1 cellular context compared by ENCODE assay signal in the genomic region with DNA sequence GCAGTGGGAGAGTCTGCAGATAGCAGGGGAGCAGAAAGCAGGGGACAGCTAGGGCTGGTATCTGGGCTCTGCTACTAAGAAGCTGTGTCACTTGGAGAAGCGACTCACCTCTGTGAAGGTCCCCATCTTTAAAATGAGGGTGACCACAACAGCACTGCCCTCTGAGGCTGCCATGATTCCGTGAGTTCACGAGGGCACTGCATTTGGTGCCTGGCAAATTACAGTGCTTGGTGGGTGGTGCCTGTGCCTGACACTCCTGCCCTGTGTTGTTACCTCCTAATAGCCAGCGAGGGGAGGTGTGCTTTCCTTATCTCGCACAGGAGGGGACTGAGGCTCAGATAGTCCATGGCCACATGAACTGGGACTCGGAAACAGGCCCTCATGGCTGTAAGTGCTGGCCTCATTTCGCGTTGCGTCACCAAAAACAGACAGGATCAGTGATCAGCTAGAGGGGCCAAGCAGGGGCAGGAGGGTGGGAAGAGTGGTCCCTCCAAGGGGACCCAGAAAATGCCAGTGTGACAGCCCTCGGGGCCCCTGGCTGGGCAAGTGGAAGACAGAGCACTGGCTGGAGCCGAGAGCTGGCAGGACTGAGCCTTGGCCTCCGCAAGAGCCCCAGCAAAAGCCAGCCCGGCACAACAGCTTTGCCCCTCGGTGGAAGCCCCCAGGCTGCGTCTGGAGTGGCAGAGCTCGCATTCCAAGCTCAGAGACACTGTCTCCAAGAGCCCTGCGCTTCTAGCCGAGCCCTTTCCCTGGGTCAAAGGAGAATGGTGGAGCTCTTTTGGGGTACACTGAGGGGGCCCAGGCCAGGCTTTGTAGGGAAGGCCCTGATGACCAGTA.
TF ChIP-seq lines count a peak whose summit lies in the region.

No MANE protein-coding gene starts in this region.

TF ChIP-seq in HepG2, 621 proteins besides CTCF, POLR2A, EP300 and RAD21 (continued from another document and continues in another):
- TF ChIP-seq, protein P1, sequence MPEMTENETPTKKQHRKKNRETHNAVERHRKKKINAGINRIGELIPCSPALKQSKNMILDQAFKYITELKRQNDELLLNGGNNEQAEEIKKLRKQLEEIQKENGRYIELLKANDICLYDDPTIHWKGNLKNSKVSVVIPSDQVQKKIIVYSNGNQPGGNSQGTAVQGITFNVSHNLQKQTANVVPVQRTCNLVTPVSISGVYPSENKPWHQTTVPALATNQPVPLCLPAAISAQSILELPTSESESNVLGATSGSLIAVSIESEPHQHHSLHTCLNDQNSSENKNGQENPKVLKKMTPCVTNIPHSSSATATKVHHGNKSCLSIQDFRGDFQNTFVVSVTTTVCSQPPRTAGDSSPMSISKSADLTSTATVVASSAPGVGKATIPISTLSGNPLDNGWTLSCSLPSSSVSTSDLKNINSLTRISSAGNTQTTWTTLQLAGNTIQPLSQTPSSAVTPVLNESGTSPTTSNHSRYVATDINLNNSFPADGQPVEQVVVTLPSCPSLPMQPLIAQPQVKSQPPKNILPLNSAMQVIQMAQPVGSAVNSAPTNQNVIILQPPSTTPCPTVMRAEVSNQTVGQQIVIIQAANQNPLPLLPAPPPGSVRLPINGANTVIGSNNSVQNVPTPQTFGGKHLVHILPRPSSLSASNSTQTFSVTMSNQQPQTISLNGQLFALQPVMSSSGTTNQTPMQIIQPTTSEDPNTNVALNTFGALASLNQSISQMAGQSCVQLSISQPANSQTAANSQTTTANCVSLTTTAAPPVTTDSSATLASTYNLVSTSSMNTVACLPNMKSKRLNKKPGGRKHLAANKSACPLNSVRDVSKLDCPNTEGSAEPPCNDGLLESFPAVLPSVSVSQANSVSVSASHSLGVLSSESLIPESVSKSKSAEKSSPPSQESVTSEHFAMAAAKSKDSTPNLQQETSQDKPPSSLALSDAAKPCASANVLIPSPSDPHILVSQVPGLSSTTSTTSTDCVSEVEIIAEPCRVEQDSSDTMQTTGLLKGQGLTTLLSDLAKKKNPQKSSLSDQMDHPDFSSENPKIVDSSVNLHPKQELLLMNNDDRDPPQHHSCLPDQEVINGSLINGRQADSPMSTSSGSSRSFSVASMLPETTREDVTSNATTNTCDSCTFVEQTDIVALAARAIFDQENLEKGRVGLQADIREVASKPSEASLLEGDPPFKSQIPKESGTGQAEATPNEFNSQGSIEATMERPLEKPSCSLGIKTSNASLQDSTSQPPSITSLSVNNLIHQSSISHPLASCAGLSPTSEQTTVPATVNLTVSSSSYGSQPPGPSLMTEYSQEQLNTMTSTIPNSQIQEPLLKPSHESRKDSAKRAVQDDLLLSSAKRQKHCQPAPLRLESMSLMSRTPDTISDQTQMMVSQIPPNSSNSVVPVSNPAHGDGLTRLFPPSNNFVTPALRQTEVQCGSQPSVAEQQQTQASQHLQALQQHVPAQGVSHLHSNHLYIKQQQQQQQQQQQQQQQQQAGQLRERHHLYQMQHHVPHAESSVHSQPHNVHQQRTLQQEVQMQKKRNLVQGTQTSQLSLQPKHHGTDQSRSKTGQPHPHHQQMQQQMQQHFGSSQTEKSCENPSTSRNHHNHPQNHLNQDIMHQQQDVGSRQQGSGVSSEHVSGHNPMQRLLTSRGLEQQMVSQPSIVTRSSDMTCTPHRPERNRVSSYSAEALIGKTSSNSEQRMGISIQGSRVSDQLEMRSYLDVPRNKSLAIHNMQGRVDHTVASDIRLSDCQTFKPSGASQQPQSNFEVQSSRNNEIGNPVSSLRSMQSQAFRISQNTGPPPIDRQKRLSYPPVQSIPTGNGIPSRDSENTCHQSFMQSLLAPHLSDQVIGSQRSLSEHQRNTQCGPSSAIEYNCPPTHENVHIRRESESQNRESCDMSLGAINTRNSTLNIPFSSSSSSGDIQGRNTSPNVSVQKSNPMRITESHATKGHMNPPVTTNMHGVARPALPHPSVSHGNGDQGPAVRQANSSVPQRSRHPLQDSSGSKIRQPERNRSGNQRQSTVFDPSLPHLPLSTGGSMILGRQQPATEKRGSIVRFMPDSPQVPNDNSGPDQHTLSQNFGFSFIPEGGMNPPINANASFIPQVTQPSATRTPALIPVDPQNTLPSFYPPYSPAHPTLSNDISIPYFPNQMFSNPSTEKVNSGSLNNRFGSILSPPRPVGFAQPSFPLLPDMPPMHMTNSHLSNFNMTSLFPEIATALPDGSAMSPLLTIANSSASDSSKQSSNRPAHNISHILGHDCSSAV (CRISPR knock-in tag; IDR thresholded peaks at IDR 0.05; ENCODE audit: borderline replicate concordance): no peak
- no peak for TF ChIP-seq EEA1 (CRISPR knock-in tag; IDR thresholded peaks at IDR 0.05; ENCODE audit: borderline replicate concordance)
- TF ChIP-seq NAIF1 (CRISPR knock-in tag; IDR thresholded peaks at IDR 0.05; ENCODE audit: borderline replicate concordance): no peak
- no peak for TF ChIP-seq ZSCAN29 (CRISPR knock-in tag; conservative IDR thresholded peaks at IDR 0.05)
- no peak for TF ChIP-seq THAP8 (CRISPR knock-in tag; IDR thresholded peaks at IDR 0.05; ENCODE audit: borderline replicate concordance)
- TF ChIP-seq, protein P2, sequence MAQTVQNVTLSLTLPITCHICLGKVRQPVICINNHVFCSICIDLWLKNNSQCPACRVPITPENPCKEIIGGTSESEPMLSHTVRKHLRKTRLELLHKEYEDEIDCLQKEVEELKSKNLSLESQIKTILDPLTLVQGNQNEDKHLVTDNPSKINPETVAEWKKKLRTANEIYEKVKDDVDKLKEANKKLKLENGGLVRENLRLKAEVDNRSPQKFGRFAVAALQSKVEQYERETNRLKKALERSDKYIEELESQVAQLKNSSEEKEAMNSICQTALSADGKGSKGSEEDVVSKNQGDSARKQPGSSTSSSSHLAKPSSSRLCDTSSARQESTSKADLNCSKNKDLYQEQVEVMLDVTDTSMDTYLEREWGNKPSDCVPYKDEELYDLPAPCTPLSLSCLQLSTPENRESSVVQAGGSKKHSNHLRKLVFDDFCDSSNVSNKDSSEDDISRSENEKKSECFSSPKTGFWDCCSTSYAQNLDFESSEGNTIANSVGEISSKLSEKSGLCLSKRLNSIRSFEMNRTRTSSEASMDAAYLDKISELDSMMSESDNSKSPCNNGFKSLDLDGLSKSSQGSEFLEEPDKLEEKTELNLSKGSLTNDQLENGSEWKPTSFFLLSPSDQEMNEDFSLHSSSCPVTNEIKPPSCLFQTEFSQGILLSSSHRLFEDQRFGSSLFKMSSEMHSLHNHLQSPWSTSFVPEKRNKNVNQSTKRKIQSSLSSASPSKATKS (CRISPR knock-in tag; IDR thresholded peaks at IDR 0.05): no peak
- no peak for TF ChIP-seq ZNF709 (CRISPR knock-in tag; IDR thresholded peaks at IDR 0.05)
- TF ChIP-seq FOXK2 (IDR thresholded peaks at IDR 0.05): no peak
- TF ChIP-seq KLF12 (CRISPR knock-in tag; IDR thresholded peaks at IDR 0.05; ENCODE audit: borderline replicate concordance): no peak
- 0 out of 2 replicates have a peak, but pooled peaks have one; percentile 15 for TF ChIP-seq ZNF607 (CRISPR knock-in tag; IDR thresholded peaks at IDR 0.05; ENCODE audit: borderline replicate concordance)
- TF ChIP-seq ZNF33A (CRISPR knock-in tag; IDR thresholded peaks at IDR 0.05; ENCODE audit: borderline replicate concordance): no peak
- TF ChIP-seq ATM (IDR thresholded peaks at IDR 0.05; ENCODE audit: borderline replicate concordance): no peak
- TF ChIP-seq POLR2G (IDR thresholded peaks at IDR 0.05; ENCODE audit: low read depth, low read length): no peak
- no peak for TF ChIP-seq RFX5 (IDR thresholded peaks at IDR 0.05; ENCODE audit: low read depth, low read length)
- no peak; the same call in 1 of the 2 replicates for TF ChIP-seq ZMAT3 (CRISPR knock-in tag; conservative IDR thresholded peaks at IDR 0.05)
- no peak for TF ChIP-seq ZMAT5 (CRISPR knock-in tag; IDR thresholded peaks at IDR 0.05; ENCODE audit: borderline replicate concordance, low read depth)
- no peak for TF ChIP-seq KDM4B (CRISPR knock-in tag; IDR thresholded peaks at IDR 0.05)
- no peak for TF ChIP-seq FOXC1 (CRISPR knock-in tag; IDR thresholded peaks at IDR 0.05; ENCODE audit: borderline replicate concordance)
- TF ChIP-seq ZNF772 (CRISPR knock-in tag; IDR thresholded peaks at IDR 0.05): no peak
- TF ChIP-seq EHMT2 (IDR thresholded peaks at IDR 0.05; ENCODE audit: borderline replicate concordance, low read depth, low read length): no peak
- TF ChIP-seq ZNF816 (CRISPR knock-in tag; IDR thresholded peaks at IDR 0.05; ENCODE audit: borderline replicate concordance): no peak
- no peak; the same call in 1 of the 2 replicates for TF ChIP-seq ARID4A (CRISPR knock-in tag; IDR thresholded peaks at IDR 0.05; ENCODE audit: borderline replicate concordance)
- no peak for TF ChIP-seq TBX3 (IDR thresholded peaks at IDR 0.05; ENCODE audit: borderline replicate concordance)
- no peak for TF ChIP-seq POGZ (CRISPR knock-in tag; IDR thresholded peaks at IDR 0.05)
- TF ChIP-seq, protein P3, sequence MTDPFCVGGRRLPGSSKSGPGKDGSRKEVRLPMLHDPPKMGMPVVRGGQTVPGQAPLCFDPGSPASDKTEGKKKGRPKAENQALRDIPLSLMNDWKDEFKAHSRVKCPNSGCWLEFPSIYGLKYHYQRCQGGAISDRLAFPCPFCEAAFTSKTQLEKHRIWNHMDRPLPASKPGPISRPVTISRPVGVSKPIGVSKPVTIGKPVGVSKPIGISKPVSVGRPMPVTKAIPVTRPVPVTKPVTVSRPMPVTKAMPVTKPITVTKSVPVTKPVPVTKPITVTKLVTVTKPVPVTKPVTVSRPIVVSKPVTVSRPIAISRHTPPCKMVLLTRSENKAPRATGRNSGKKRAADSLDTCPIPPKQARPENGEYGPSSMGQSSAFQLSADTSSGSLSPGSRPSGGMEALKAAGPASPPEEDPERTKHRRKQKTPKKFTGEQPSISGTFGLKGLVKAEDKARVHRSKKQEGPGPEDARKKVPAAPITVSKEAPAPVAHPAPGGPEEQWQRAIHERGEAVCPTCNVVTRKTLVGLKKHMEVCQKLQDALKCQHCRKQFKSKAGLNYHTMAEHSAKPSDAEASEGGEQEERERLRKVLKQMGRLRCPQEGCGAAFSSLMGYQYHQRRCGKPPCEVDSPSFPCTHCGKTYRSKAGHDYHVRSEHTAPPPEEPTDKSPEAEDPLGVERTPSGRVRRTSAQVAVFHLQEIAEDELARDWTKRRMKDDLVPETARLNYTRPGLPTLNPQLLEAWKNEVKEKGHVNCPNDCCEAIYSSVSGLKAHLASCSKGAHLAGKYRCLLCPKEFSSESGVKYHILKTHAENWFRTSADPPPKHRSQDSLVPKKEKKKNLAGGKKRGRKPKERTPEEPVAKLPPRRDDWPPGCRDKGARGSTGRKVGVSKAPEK (CRISPR knock-in tag; IDR thresholded peaks at IDR 0.05; ENCODE audit: borderline replicate concordance): 0 out of 2 replicates have a peak, but pooled peaks have one; percentile 21
- no peak for TF ChIP-seq RBM39 (IDR thresholded peaks at IDR 0.05; ENCODE audit: low read depth, low read length, poor library complexity, severe bottlenecking)
- no peak for TF ChIP-seq ZBTB3 (CRISPR knock-in tag; IDR thresholded peaks at IDR 0.05; ENCODE audit: borderline replicate concordance, low read depth)
